1 cellular context compared by ENCODE assay signal in the genomic region with DNA sequence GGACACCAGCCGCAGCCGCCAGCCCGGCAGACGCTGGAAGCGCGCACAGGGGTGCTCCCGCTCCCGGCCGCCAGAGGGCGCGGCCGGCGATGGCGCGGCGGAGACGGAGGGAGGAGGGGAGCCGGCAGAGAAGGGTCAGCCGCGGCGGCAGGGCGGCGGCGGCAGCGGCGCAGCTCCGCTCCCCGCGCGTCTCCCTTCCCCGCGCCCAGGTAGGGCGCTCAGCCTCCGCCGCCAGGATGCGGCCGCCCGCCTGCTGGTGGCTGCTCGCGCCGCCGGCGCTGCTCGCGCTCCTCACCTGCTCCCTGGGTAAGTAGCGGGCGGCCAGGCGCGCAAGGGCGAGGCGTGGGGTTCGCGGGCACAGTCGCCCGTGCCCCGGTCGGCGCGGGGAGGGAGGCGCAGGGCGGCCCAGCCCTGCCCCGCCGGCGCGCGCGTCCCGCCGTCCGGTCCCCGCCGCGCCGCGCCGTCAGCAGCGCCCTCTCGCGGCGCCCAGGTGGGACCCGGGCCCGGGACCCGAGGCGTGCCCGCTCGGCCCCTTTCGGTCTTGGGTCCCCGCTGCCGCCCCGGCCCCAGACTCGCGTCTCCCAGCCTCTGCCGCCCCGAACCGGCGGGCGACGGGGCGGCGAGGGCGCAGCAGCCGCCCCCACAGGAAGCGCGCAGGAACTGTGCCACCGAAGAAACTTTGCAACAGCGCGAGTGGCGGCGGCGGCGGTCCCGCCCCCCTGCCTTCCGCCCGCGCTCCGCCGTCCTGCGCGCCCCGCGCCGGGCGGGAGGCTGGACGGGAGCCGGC.
TF ChIP-seq lines count a peak whose summit lies in the region.

A gene (plus strand): TSS at position 127 of the 787 bp plus-strand sequence. CDS start 110 bp downstream, at position 237.

TF ChIP-seq in HepG2, 621 proteins besides CTCF, POLR2A, EP300 and RAD21 (continued from another document and continues in another):
- TF ChIP-seq ZNF562 (CRISPR knock-in tag; IDR thresholded peaks at IDR 0.05; ENCODE audit: borderline replicate concordance), result no peak
- no peak for TF ChIP-seq AHR (CRISPR knock-in tag; IDR thresholded peaks at IDR 0.05)
- no peak for TF ChIP-seq GLI4 (CRISPR knock-in tag; IDR thresholded peaks at IDR 0.05; ENCODE audit: borderline replicate concordance)
- TF ChIP-seq, protein P1, sequence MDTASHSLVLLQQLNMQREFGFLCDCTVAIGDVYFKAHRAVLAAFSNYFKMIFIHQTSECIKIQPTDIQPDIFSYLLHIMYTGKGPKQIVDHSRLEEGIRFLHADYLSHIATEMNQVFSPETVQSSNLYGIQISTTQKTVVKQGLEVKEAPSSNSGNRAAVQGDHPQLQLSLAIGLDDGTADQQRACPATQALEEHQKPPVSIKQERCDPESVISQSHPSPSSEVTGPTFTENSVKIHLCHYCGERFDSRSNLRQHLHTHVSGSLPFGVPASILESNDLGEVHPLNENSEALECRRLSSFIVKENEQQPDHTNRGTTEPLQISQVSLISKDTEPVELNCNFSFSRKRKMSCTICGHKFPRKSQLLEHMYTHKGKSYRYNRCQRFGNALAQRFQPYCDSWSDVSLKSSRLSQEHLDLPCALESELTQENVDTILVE (CRISPR knock-in tag; IDR thresholded peaks at IDR 0.05), result no peak
- TF ChIP-seq ZNF251 (CRISPR knock-in tag; IDR thresholded peaks at IDR 0.05), result no peak
- TF ChIP-seq, protein P2, sequence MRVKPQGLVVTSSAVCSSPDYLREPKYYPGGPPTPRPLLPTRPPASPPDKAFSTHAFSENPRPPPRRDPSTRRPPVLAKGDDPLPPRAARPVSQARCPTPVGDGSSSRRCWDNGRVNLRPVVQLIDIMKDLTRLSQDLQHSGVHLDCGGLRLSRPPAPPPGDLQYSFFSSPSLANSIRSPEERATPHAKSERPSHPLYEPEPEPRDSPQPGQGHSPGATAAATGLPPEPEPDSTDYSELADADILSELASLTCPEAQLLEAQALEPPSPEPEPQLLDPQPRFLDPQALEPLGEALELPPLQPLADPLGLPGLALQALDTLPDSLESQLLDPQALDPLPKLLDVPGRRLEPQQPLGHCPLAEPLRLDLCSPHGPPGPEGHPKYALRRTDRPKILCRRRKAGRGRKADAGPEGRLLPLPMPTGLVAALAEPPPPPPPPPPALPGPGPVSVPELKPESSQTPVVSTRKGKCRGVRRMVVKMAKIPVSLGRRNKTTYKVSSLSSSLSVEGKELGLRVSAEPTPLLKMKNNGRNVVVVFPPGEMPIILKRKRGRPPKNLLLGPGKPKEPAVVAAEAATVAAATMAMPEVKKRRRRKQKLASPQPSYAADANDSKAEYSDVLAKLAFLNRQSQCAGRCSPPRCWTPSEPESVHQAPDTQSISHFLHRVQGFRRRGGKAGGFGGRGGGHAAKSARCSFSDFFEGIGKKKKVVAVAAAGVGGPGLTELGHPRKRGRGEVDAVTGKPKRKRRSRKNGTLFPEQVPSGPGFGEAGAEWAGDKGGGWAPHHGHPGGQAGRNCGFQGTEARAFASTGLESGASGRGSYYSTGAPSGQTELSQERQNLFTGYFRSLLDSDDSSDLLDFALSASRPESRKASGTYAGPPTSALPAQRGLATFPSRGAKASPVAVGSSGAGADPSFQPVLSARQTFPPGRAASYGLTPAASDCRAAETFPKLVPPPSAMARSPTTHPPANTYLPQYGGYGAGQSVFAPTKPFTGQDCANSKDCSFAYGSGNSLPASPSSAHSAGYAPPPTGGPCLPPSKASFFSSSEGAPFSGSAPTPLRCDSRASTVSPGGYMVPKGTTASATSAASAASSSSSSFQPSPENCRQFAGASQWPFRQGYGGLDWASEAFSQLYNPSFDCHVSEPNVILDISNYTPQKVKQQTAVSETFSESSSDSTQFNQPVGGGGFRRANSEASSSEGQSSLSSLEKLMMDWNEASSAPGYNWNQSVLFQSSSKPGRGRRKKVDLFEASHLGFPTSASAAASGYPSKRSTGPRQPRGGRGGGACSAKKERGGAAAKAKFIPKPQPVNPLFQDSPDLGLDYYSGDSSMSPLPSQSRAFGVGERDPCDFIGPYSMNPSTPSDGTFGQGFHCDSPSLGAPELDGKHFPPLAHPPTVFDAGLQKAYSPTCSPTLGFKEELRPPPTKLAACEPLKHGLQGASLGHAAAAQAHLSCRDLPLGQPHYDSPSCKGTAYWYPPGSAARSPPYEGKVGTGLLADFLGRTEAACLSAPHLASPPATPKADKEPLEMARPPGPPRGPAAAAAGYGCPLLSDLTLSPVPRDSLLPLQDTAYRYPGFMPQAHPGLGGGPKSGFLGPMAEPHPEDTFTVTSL (CRISPR knock-in tag; IDR thresholded peaks at IDR 0.05; ENCODE audit: borderline replicate concordance), result no peak
- TF ChIP-seq, protein P3, sequence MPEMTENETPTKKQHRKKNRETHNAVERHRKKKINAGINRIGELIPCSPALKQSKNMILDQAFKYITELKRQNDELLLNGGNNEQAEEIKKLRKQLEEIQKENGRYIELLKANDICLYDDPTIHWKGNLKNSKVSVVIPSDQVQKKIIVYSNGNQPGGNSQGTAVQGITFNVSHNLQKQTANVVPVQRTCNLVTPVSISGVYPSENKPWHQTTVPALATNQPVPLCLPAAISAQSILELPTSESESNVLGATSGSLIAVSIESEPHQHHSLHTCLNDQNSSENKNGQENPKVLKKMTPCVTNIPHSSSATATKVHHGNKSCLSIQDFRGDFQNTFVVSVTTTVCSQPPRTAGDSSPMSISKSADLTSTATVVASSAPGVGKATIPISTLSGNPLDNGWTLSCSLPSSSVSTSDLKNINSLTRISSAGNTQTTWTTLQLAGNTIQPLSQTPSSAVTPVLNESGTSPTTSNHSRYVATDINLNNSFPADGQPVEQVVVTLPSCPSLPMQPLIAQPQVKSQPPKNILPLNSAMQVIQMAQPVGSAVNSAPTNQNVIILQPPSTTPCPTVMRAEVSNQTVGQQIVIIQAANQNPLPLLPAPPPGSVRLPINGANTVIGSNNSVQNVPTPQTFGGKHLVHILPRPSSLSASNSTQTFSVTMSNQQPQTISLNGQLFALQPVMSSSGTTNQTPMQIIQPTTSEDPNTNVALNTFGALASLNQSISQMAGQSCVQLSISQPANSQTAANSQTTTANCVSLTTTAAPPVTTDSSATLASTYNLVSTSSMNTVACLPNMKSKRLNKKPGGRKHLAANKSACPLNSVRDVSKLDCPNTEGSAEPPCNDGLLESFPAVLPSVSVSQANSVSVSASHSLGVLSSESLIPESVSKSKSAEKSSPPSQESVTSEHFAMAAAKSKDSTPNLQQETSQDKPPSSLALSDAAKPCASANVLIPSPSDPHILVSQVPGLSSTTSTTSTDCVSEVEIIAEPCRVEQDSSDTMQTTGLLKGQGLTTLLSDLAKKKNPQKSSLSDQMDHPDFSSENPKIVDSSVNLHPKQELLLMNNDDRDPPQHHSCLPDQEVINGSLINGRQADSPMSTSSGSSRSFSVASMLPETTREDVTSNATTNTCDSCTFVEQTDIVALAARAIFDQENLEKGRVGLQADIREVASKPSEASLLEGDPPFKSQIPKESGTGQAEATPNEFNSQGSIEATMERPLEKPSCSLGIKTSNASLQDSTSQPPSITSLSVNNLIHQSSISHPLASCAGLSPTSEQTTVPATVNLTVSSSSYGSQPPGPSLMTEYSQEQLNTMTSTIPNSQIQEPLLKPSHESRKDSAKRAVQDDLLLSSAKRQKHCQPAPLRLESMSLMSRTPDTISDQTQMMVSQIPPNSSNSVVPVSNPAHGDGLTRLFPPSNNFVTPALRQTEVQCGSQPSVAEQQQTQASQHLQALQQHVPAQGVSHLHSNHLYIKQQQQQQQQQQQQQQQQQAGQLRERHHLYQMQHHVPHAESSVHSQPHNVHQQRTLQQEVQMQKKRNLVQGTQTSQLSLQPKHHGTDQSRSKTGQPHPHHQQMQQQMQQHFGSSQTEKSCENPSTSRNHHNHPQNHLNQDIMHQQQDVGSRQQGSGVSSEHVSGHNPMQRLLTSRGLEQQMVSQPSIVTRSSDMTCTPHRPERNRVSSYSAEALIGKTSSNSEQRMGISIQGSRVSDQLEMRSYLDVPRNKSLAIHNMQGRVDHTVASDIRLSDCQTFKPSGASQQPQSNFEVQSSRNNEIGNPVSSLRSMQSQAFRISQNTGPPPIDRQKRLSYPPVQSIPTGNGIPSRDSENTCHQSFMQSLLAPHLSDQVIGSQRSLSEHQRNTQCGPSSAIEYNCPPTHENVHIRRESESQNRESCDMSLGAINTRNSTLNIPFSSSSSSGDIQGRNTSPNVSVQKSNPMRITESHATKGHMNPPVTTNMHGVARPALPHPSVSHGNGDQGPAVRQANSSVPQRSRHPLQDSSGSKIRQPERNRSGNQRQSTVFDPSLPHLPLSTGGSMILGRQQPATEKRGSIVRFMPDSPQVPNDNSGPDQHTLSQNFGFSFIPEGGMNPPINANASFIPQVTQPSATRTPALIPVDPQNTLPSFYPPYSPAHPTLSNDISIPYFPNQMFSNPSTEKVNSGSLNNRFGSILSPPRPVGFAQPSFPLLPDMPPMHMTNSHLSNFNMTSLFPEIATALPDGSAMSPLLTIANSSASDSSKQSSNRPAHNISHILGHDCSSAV (CRISPR knock-in tag; IDR thresholded peaks at IDR 0.05; ENCODE audit: borderline replicate concordance), result no peak
- TF ChIP-seq, protein P4, sequence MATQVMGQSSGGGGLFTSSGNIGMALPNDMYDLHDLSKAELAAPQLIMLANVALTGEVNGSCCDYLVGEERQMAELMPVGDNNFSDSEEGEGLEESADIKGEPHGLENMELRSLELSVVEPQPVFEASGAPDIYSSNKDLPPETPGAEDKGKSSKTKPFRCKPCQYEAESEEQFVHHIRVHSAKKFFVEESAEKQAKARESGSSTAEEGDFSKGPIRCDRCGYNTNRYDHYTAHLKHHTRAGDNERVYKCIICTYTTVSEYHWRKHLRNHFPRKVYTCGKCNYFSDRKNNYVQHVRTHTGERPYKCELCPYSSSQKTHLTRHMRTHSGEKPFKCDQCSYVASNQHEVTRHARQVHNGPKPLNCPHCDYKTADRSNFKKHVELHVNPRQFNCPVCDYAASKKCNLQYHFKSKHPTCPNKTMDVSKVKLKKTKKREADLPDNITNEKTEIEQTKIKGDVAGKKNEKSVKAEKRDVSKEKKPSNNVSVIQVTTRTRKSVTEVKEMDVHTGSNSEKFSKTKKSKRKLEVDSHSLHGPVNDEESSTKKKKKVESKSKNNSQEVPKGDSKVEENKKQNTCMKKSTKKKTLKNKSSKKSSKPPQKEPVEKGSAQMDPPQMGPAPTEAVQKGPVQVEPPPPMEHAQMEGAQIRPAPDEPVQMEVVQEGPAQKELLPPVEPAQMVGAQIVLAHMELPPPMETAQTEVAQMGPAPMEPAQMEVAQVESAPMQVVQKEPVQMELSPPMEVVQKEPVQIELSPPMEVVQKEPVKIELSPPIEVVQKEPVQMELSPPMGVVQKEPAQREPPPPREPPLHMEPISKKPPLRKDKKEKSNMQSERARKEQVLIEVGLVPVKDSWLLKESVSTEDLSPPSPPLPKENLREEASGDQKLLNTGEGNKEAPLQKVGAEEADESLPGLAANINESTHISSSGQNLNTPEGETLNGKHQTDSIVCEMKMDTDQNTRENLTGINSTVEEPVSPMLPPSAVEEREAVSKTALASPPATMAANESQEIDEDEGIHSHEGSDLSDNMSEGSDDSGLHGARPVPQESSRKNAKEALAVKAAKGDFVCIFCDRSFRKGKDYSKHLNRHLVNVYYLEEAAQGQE (IDR thresholded peaks at IDR 0.05; ENCODE audit: borderline replicate concordance in 1 of 2, low read depth in 1 of 2, low read length in 2 of 2), result no peak
- TF ChIP-seq YEATS4 (CRISPR knock-in tag; IDR thresholded peaks at IDR 0.05; ENCODE audit: borderline replicate concordance), result peak; percentile 65
- TF ChIP-seq EED (CRISPR knock-in tag; IDR thresholded peaks at IDR 0.05), result no peak
- TF ChIP-seq, protein P5, sequence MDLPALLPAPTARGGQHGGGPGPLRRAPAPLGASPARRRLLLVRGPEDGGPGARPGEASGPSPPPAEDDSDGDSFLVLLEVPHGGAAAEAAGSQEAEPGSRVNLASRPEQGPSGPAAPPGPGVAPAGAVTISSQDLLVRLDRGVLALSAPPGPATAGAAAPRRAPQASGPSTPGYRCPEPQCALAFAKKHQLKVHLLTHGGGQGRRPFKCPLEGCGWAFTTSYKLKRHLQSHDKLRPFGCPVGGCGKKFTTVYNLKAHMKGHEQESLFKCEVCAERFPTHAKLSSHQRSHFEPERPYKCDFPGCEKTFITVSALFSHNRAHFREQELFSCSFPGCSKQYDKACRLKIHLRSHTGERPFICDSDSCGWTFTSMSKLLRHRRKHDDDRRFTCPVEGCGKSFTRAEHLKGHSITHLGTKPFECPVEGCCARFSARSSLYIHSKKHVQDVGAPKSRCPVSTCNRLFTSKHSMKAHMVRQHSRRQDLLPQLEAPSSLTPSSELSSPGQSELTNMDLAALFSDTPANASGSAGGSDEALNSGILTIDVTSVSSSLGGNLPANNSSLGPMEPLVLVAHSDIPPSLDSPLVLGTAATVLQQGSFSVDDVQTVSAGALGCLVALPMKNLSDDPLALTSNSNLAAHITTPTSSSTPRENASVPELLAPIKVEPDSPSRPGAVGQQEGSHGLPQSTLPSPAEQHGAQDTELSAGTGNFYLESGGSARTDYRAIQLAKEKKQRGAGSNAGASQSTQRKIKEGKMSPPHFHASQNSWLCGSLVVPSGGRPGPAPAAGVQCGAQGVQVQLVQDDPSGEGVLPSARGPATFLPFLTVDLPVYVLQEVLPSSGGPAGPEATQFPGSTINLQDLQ (CRISPR knock-in tag; IDR thresholded peaks at IDR 0.05), result no peak
- no peak for TF ChIP-seq ZNF253 (CRISPR knock-in tag; IDR thresholded peaks at IDR 0.05; ENCODE audit: borderline replicate concordance)
- TF ChIP-seq, protein P6, sequence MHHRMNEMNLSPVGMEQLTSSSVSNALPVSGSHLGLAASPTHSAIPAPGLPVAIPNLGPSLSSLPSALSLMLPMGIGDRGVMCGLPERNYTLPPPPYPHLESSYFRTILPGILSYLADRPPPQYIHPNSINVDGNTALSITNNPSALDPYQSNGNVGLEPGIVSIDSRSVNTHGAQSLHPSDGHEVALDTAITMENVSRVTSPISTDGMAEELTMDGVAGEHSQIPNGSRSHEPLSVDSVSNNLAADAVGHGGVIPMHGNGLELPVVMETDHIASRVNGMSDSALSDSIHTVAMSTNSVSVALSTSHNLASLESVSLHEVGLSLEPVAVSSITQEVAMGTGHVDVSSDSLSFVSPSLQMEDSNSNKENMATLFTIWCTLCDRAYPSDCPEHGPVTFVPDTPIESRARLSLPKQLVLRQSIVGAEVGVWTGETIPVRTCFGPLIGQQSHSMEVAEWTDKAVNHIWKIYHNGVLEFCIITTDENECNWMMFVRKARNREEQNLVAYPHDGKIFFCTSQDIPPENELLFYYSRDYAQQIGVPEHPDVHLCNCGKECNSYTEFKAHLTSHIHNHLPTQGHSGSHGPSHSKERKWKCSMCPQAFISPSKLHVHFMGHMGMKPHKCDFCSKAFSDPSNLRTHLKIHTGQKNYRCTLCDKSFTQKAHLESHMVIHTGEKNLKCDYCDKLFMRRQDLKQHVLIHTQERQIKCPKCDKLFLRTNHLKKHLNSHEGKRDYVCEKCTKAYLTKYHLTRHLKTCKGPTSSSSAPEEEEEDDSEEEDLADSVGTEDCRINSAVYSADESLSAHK (CRISPR knock-in tag; IDR thresholded peaks at IDR 0.05; ENCODE audit: borderline replicate concordance), result no peak
- no peak for TF ChIP-seq KDM5A (IDR thresholded peaks at IDR 0.05; ENCODE audit: borderline replicate concordance, low read length)
- no peak for TF ChIP-seq NR3C1 (CRISPR knock-in tag; IDR thresholded peaks at IDR 0.05)
- no peak for TF ChIP-seq POGZ (CRISPR knock-in tag; IDR thresholded peaks at IDR 0.05)
- TF ChIP-seq RBM22 (optimal IDR thresholded peaks at IDR 0.05; ENCODE audit: low read length), result no peak
- peak; percentile 36 for TF ChIP-seq FOSL2 (CRISPR knock-in tag; IDR thresholded peaks at IDR 0.05)
- TF ChIP-seq ZFP90 (CRISPR knock-in tag; IDR thresholded peaks at IDR 0.05; ENCODE audit: borderline replicate concordance), result no peak; the same call in 1 of the 2 replicates
- TF ChIP-seq CEBPB (IDR thresholded peaks at IDR 0.05; ENCODE audit: borderline replicate concordance, low read depth, low read length), result no peak
